8 cellular contexts compared by ENCODE assay signal in the genomic region with DNA sequence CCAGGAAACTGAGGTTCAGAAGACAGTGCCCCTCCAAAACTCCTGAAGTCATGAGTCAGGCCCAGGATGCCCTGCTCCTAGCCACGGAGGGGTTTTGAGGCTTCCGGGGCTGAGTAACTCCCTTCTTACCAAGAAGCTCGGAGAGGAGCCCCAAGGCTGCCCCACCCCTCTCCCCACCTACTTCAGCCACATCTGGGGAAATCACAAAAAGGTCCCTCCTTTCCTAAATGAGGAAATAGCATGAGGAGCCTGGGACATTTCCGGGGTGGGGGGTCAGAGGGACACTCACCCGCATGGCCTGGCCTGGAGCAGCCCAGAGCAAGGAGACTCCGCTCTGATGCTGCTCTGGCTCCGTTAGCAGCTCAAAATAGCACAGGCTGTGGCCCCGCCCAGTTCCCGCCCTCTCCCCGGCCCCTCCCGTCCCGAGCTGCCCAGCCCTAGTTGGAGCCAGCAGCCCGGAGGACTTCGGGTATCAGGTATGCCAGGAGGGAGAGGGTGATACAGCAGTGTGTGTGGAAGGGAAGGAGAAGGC. TPM values are rescaled to one million over a fixed set of nuclear protein-coding genes. Genes with fewer than 3 reads are reported as not detected.
A peak's percentile ranks its signal among the peaks of the same experiment; 100 is the strongest.
DNase-seq lines count a peak whose midpoint lies in the region; ATAC-seq and TF ChIP-seq lines count a peak whose summit lies in the region.

No MANE protein-coding gene starts in this region.

- no peak overlapping the region for H3K4me3 Mint-ChIP-seq in progenitor cell of endocrine pancreas (ENCODE audit: low read depth)

- whole genome bisulfite sequencing in urinary bladder: 1% methylated on average over 14 of the region's 14 CpGs

- no peaks in the 10 kb centered on the region for H3K27me3 Mint-ChIP-seq in progenitor cell of endocrine pancreas

- peak overlapping the region; percentile 42 for H3K4me3 ChIP-seq in urinary bladder (ENCODE audit: low read depth, low read length)

- no peaks in the 10 kb centered on the region for H3K36me3 ChIP-seq in urinary bladder (ENCODE audit: insufficient read depth)

- intact Hi-C loops in head of caudate nucleus (cut with DNase I): loop anchor here (2.0 kb wide), 1 partner anchor 15 kb away; no protein-coding TSS in a partner anchor

- TF ChIP-seq CTCF in progenitor cell of endocrine pancreas (IDR thresholded peaks at IDR 0.05; ENCODE audit: unreplicated experiment): no peak

- peak overlapping the region; percentile 82 for H3K27ac Mint-ChIP-seq in progenitor cell of endocrine pancreas

- H3K4me1 ChIP-seq in urinary bladder (ENCODE audit: insufficient read depth): no peaks in the 10 kb centered on the region

- H3K27ac ChIP-seq in urinary bladder (ENCODE audit: low read depth): peak overlapping the region; percentile 48

- H3K4me1 Mint-ChIP-seq in progenitor cell of endocrine pancreas (ENCODE audit: low read depth): peaks cover 18% of the 10 kb centered on the region

- peak; percentile 67 for ATAC-seq in GM18502 (IDR thresholded peaks at IDR 0.05; ENCODE audit: poor library complexity, unreplicated experiment)
- peak; percentile 36 for ATAC-seq in HG03139 (IDR thresholded peaks at IDR 0.05; ENCODE audit: unreplicated experiment)
- no peak for ATAC-seq in HG02938 (IDR thresholded peaks at IDR 0.05; ENCODE audit: unreplicated experiment)

- DNase-seq in SK-N-DZ (ENCODE audit: low spot score) (peak; percentile 83), head of caudate nucleus (peak in 41 of 42 donors; percentile 51 to 89 (median 77)), progenitor cell of endocrine pancreas (ENCODE audit: low spot score, unreplicated experiment) (no peak)
- peak in 3 of 4 experiments; percentile 25 to 67 (median 60) for DNase-seq in activated naive CD4-positive, alpha-beta T cell (lab: John Stamatoyannopoulos, UW)

- no peaks in the 10 kb centered on the region for H3K9me3 Mint-ChIP-seq in progenitor cell of endocrine pancreas (ENCODE audit: low read depth)

- peaks cover 2% of the 10 kb centered on the region for H3K36me3 Mint-ChIP-seq in progenitor cell of endocrine pancreas (ENCODE audit: insufficient read depth)

RNA-seq across cellular contexts. Expression of gene MYO18A, which starts 40.1 kb away (rescaled TPM):
- 13.9 and 15.3 TPM in 2 replicates for polyA plus RNA-seq in SK-N-DZ (2014; cell fraction: cytosol; rRNA removed)
- 20.9 and 42.8 TPM in 2 replicates for polyA plus RNA-seq in SK-N-DZ (2014; cell fraction: nucleus; rRNA removed)
- total RNA-seq in progenitor cell of endocrine pancreas (75.7 and 77.1 TPM in 2 replicates), urinary bladder (33.8 TPM)
- polyA plus RNA-seq in urinary bladder: 30.6 TPM
